7 cellular contexts compared by ENCODE assay signal in the genomic region with DNA sequence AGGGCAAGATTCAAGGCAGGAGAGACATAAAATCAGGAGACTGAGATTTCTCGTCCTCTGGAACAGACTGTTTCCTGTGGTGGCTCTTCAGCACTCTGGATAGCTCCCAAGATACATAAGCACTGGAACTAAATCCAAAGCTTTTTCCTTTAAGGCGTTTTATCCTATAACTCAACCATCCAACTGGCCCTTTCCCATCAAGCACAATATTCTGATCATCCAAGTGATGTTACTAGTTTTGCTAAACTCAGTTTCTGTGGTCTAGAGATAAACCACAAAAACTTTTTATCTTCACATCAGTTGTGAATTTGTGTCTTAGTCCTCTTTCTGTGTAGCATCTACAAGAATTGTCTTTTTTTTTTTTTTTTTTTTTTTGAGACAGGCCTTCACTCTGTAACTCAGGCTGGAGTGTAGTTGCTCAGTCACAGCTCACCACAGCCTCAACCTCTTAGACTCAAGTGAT.
DNase-seq lines count a peak whose midpoint lies in the region; ATAC-seq and TF ChIP-seq lines count a peak whose summit lies in the region.

No MANE protein-coding gene starts in this region.

- intact Hi-C loops in gastrocnemius medialis (cut with DNase I; ENCODE audit: low total_unique reads), result no loop called here
- intact Hi-C loops in lower leg skin (cut with DNase I; ENCODE audit: low total_unique reads), result no loop called here

- no peak overlapping the region for H4K8ac ChIP-seq in mesenchymal stem cell (ENCODE audit: low read length)

- no peak overlapping the region for H2BK12ac ChIP-seq in mesenchymal stem cell (ENCODE audit: low read length in 2 of 2)

- TF ChIP-seq POLR2A in NB4 (IDR thresholded peaks at IDR 0.05; ENCODE audit: extremely low read depth, insufficient read length) (no peak), gastrocnemius medialis (IDR thresholded peaks at IDR 0.05) (no peak), lower leg skin (IDR thresholded peaks at IDR 0.05) (no peak)

- H3K9me3 Mint-ChIP-seq in GM23338, result no peaks in the 10 kb centered on the region

- H3K27ac Mint-ChIP-seq in GM23338, result no peak overlapping the region

- H3K9me3 ChIP-seq in mesenchymal stem cell (ENCODE audit: control insufficient read depth, low read length), result no peaks in the 10 kb centered on the region
- H3K9me3 ChIP-seq in gastrocnemius medialis, result no peaks in the 10 kb centered on the region

- no peaks in the 10 kb centered on the region for H3K79me1 ChIP-seq in mesenchymal stem cell (replicated peaks; ENCODE audit: low read length, poor library complexity, severe bottlenecking)

- DNase-seq in GM23338 (ENCODE audit: low spot score) (peak; percentile 81), NB4 (ENCODE audit: low read depth) (peak; percentile 17), brain microvascular endothelial cell (peak; percentile 20), mesenchymal stem cell (peak; percentile 63), gastrocnemius medialis (no peak), lower leg skin (ENCODE audit: low spot score in 2 of 2) (no peak)

- H3F3A ChIP-seq in GM23338 (replicated peaks; ENCODE audit: low read depth), result 0 out of 2 replicates have a peak, but pooled peaks cover 3% of the 10 kb centered on the region

- H3K9ac ChIP-seq in mesenchymal stem cell (ENCODE audit: low read length), result no peak overlapping the region

- no peaks in the 10 kb centered on the region for H3K36me3 Mint-ChIP-seq in GM23338 (ENCODE audit: low read depth)

- no peak overlapping the region for H3K23ac ChIP-seq in mesenchymal stem cell (ENCODE audit: low read length in 2 of 2)

- 33% methylated on average over 2 of the region's 2 CpGs for WGBS in mesenchymal stem cell
- 15 to 16% methylated on average over 2 of the region's 2 CpGs for WGBS in lower leg skin, 2 donors

- H3K36me3 ChIP-seq in GM23338 (ENCODE audit: insufficient read depth) (no peaks in the 10 kb centered on the region), brain microvascular endothelial cell (replicated peaks) (no peaks in the 10 kb centered on the region), mesenchymal stem cell (ENCODE audit: control insufficient read depth in 1 of 2, insufficient read depth in 2 of 2, low read depth in 1 of 2, low read length in 2 of 2) (no peaks in the 10 kb centered on the region), gastrocnemius medialis (no peaks in the 10 kb centered on the region)

- TF ChIP-seq CTCF in GM23338 (conservative IDR thresholded peaks at IDR 0.05; ENCODE audit: low read depth in 2 of 2) (no peak), NB4 (IDR thresholded peaks at IDR 0.05; ENCODE audit: low read depth, low read length) (no peak), brain microvascular endothelial cell (IDR thresholded peaks at IDR 0.05; ENCODE audit: low read depth, low read length, missing control alignments) (no peak), gastrocnemius medialis (IDR thresholded peaks at IDR 0.05 in 4 of 5, conservative IDR thresholded peaks at IDR 0.05 in 1 of 5) (no peak), lower leg skin (IDR thresholded peaks at IDR 0.05) (no peak)

- no peaks in the 10 kb centered on the region for H3K27me3 Mint-ChIP-seq in GM23338 (ENCODE audit: insufficient read depth, low read depth, poor library complexity)

- no peaks in the 10 kb centered on the region for H3K4me1 ChIP-seq in GM23338 (ENCODE audit: insufficient read depth)
- H3K4me1 ChIP-seq in mesenchymal stem cell (ENCODE audit: control insufficient read depth, insufficient read depth, low read depth, low read length), result no peaks in the 10 kb centered on the region
- H3K4me1 ChIP-seq in gastrocnemius medialis, result no peaks in the 10 kb centered on the region

- H3K27me3 ChIP-seq in GM23338 (ENCODE audit: insufficient read depth) (no peaks in the 10 kb centered on the region), brain microvascular endothelial cell (replicated peaks) (no peaks in the 10 kb centered on the region), mesenchymal stem cell (ENCODE audit: control insufficient read depth in 1 of 2, insufficient read depth in 1 of 2, low read length in 2 of 2) (no peaks in the 10 kb centered on the region), gastrocnemius medialis (no peaks in the 10 kb centered on the region)

- H2AFZ ChIP-seq in GM23338 (no peak overlapping the region), mesenchymal stem cell (ENCODE audit: low read depth, low read length) (no peak overlapping the region)

- H4K91ac ChIP-seq in mesenchymal stem cell (ENCODE audit: low read length), result no peak overlapping the region

- no peaks in the 10 kb centered on the region for H4K20me1 ChIP-seq in GM23338 (replicated peaks; ENCODE audit: insufficient read depth)

- H2BK5ac ChIP-seq in mesenchymal stem cell (ENCODE audit: low read depth, low read length, poor library complexity, severe bottlenecking), result no peak overlapping the region

- in situ Hi-C loops in brain microvascular endothelial cell (cut with HindIII; ENCODE audit: low pct_ligation_motif_present, low sequenced_read_pairs), result no loop called here
- in situ Hi-C loops in gastrocnemius medialis (cut with MboI; ENCODE audit: low sequenced_read_pairs in 4 of 4), result no loop called here

- H3K14ac ChIP-seq in mesenchymal stem cell (ENCODE audit: low read length in 2 of 2), result no peak overlapping the region

- H3K4me3 Mint-ChIP-seq in GM23338, result no peak overlapping the region

- no peaks in the 10 kb centered on the region for H3K9me2 ChIP-seq in GM23338 (ENCODE audit: insufficient read depth)

- no peak overlapping the region for H2AK5ac ChIP-seq in mesenchymal stem cell (ENCODE audit: low read length, severe bottlenecking)

- no peaks in the 10 kb centered on the region for H3K79me2 ChIP-seq in GM23338 (replicated peaks; ENCODE audit: insufficient read depth)

- H2BK120ac ChIP-seq in mesenchymal stem cell (ENCODE audit: low read depth, low read length), result no peak overlapping the region

- H3K4me1 Mint-ChIP-seq in GM23338, result no peaks in the 10 kb centered on the region

- no peak overlapping the region for H3K4ac ChIP-seq in mesenchymal stem cell (ENCODE audit: low read depth in 1 of 2, low read length in 2 of 2)

- H3K4me2 ChIP-seq in GM23338 (no peak overlapping the region), mesenchymal stem cell (ENCODE audit: low read length, poor library complexity, severe bottlenecking) (no peak overlapping the region)

- H3K4me3 ChIP-seq in GM23338 (no peak overlapping the region), NB4 (ENCODE audit: low read depth, low read length) (no peak overlapping the region), brain microvascular endothelial cell (ENCODE audit: low read depth, low read length) (no peak overlapping the region), mesenchymal stem cell (ENCODE audit: insufficient read depth in 1 of 2, low read depth in 1 of 2, low read length in 2 of 2) (no peak overlapping the region), gastrocnemius medialis (no peak overlapping the region), lower leg skin (ENCODE audit: low read depth, poor library complexity, severe bottlenecking) (no peak overlapping the region)

- no peak overlapping the region for H2BK15ac ChIP-seq in mesenchymal stem cell (ENCODE audit: low read depth, poor library complexity, severe bottlenecking)

- ATAC-seq in GM23338 (peak; percentile 44; the same call in 2 of the 3 replicates), gastrocnemius medialis (no peak), GM21515 (IDR thresholded peaks at IDR 0.05; ENCODE audit: unreplicated experiment) (no peak)

- no peak overlapping the region for H3K18ac ChIP-seq in mesenchymal stem cell (ENCODE audit: low read depth in 1 of 2, low read length in 2 of 2)

- no peak overlapping the region for H3K27ac ChIP-seq in GM23338 (ENCODE audit: low read depth)
- no peak overlapping the region for H3K27ac ChIP-seq in brain microvascular endothelial cell
- H3K27ac ChIP-seq in mesenchymal stem cell (ENCODE audit: low read length, poor library complexity, severe bottlenecking), result no peak overlapping the region
- H3K27ac ChIP-seq in gastrocnemius medialis, result no peak overlapping the region

TF ChIP-seq in GM23338, 12 proteins besides CTCF, POLR2A, EP300 and RAD21 (continues in another document):
- TF ChIP-seq CREB1 (CRISPR knock-in tag; IDR thresholded peaks at IDR 0.05; ENCODE audit: low read depth), result no peak
- no peak for TF ChIP-seq JUNB (IDR thresholded peaks at IDR 0.05; ENCODE audit: unreplicated experiment)
- TF ChIP-seq ZNF114 (CRISPR knock-in tag; IDR thresholded peaks at IDR 0.05), result no peak
- TF ChIP-seq, protein P1, sequence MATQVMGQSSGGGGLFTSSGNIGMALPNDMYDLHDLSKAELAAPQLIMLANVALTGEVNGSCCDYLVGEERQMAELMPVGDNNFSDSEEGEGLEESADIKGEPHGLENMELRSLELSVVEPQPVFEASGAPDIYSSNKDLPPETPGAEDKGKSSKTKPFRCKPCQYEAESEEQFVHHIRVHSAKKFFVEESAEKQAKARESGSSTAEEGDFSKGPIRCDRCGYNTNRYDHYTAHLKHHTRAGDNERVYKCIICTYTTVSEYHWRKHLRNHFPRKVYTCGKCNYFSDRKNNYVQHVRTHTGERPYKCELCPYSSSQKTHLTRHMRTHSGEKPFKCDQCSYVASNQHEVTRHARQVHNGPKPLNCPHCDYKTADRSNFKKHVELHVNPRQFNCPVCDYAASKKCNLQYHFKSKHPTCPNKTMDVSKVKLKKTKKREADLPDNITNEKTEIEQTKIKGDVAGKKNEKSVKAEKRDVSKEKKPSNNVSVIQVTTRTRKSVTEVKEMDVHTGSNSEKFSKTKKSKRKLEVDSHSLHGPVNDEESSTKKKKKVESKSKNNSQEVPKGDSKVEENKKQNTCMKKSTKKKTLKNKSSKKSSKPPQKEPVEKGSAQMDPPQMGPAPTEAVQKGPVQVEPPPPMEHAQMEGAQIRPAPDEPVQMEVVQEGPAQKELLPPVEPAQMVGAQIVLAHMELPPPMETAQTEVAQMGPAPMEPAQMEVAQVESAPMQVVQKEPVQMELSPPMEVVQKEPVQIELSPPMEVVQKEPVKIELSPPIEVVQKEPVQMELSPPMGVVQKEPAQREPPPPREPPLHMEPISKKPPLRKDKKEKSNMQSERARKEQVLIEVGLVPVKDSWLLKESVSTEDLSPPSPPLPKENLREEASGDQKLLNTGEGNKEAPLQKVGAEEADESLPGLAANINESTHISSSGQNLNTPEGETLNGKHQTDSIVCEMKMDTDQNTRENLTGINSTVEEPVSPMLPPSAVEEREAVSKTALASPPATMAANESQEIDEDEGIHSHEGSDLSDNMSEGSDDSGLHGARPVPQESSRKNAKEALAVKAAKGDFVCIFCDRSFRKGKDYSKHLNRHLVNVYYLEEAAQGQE (IDR thresholded peaks at IDR 0.05; ENCODE audit: unreplicated experiment), result peak; percentile 92
- TF ChIP-seq, protein P2, sequence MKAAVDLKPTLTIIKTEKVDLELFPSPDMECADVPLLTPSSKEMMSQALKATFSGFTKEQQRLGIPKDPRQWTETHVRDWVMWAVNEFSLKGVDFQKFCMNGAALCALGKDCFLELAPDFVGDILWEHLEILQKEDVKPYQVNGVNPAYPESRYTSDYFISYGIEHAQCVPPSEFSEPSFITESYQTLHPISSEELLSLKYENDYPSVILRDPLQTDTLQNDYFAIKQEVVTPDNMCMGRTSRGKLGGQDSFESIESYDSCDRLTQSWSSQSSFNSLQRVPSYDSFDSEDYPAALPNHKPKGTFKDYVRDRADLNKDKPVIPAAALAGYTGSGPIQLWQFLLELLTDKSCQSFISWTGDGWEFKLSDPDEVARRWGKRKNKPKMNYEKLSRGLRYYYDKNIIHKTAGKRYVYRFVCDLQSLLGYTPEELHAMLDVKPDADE (IDR thresholded peaks at IDR 0.05), result no peak
- no peak for TF ChIP-seq STAT1 (IDR thresholded peaks at IDR 0.05; ENCODE audit: unreplicated experiment)

Comparison
In these comparisons a context has a peak if more than half of its experiments do, and no peak if none do; other contexts are left out.
1. DNase-seq: peak in GM23338 (single experiment), NB4 (single experiment), brain microvascular endothelial cell (single experiment) and mesenchymal stem cell (single experiment); none in gastrocnemius medialis (0 of 2) and lower leg skin (0 of 2).